In the genomic region with DNA sequence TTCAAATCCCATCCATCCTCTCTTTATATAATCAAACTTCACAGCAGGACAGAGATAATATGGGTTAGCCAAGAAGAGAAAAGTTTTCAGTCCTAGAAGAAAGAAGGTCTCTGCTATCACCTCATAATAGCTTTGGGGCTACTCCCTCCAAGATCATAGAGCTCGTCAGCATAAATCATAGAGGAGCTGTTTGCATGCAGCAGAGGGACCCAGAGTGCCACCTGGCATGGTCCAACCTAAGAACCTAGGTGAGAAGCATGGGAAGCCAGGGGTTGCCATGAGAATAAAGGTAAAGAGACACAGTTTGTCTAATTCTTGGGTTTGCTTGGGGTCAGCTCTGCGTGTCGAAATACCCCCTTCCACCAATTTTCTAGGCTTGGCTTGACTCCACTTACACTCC, we compare ENCODE assay signal across 16 cellular contexts.
DNase-seq lines count a peak whose midpoint lies in the region; ATAC-seq, FAIRE-seq and TF ChIP-seq lines count a peak whose summit lies in the region.
"Had no signal": no experiment of that assay in that cellular context is flagged by ENCODE, and none has a peak within 500 bp of the region (broad histone marks: within the 10 kb centered on the region; RNA-seq: fewer than 3 reads in every experiment).

No MANE protein-coding gene starts in this region.

- BruUV-seq in GM12878 (replicated peaks; lab: Mats Ljungman, UMichigan): no TSS peak

- H3K27ac ChIP-seq in GM12878 (ENCODE audit: control insufficient read depth, insufficient read depth) (no peak overlapping the region), upper lobe of right lung (no peak overlapping the region)
- H3K27ac ChIP-seq: body of pancreas, colonic mucosa had no signal

- H3K27ac Mint-ChIP-seq in activated naive CD4-positive, alpha-beta T cell treated with anti-CD3 and anti-CD28 coated beads for 36 hours: no peak overlapping the region
- no peak overlapping the region for H3K27ac Mint-ChIP-seq in osteocyte (ENCODE audit: unreplicated experiment)
- H3K27ac Mint-ChIP-seq: activated CD4-positive, alpha-beta memory T cell treated with anti-CD3 and anti-CD28 coated beads for 36 hours; activated naive CD8-positive, alpha-beta T cell; activated T-cell treated with anti-CD3 and anti-CD28 coated beads, Interleukin-2, amount 50 U/mL, for 24 hours; naive thymus-derived CD8-positive, alpha-beta T cell had no signal

- no peaks in the 10 kb centered on the region for H3K79me2 ChIP-seq in GM12878 (ENCODE audit: control insufficient read depth, insufficient read depth, low read length)

- ATAC-seq in GM12878: no peak
- peak; percentile 23 for ATAC-seq in upper lobe of right lung
- ATAC-seq: body of pancreas; naive thymus-derived CD8-positive, alpha-beta T cell had no signal

- H2AFZ ChIP-seq in GM12878 (ENCODE audit: control insufficient read depth, low read depth, low read length): no peak overlapping the region

- no peak overlapping the region for H3K4me2 ChIP-seq in GM12878 (ENCODE audit: control insufficient read depth, insufficient read depth)

- TF ChIP-seq POLR2A in GM12878 (IDR thresholded peaks at IDR 0.05; ENCODE audit: low read depth, low read length): no peak

- no peaks in the 10 kb centered on the region for H4K20me1 ChIP-seq in GM12878 (ENCODE audit: control insufficient read depth, insufficient read depth)

- H3K36me3 ChIP-seq in GM12878 (ENCODE audit: control insufficient read depth in 2 of 2, insufficient read depth in 2 of 2, low read length in 1 of 2): no peaks in the 10 kb centered on the region
- no peaks in the 10 kb centered on the region for H3K36me3 ChIP-seq in upper lobe of right lung
- H3K36me3 ChIP-seq: colonic mucosa had no signal

- no peak overlapping the region for H3K4me3 Mint-ChIP-seq in activated naive CD4-positive, alpha-beta T cell treated with anti-CD3 and anti-CD28 coated beads for 36 hours
- H3K4me3 Mint-ChIP-seq in osteocyte (ENCODE audit: unreplicated experiment): no peak overlapping the region
- H3K4me3 Mint-ChIP-seq: activated CD4-positive, alpha-beta memory T cell treated with anti-CD3 and anti-CD28 coated beads for 36 hours; activated naive CD8-positive, alpha-beta T cell; activated T-cell treated with anti-CD3 and anti-CD28 coated beads, Interleukin-2, amount 50 U/mL, for 24 hours; naive thymus-derived CD8-positive, alpha-beta T cell had no signal

- SMC1A ChIA-PET in GM12878 (lab: Charles Lee; ENCODE audit: uncharacterized antibody, unreplicated experiment): interaction anchor here (0.8 to 2.5 kb wide), 6 partner anchors 8 to 112 kb away, joined by 3 to 7 read pairs (median 4); no protein-coding TSS in a partner anchor

- H3K9ac ChIP-seq in GM12878 (ENCODE audit: control insufficient read depth, insufficient read depth, low read length): no peak overlapping the region

- CTCF ChIA-PET in activated naive CD4-positive, alpha-beta T cell treated with anti-CD3 and anti-CD28 coated beads for 36 hours (lab: Charles Lee): no interaction called here
- CTCF ChIA-PET in GM12878 (lab: Yijun Ruan, JAX): interaction anchor here (0.9 to 1.3 kb wide), 3 partner anchors 16 to 111 kb away, joined by 3 to 8 read pairs (median 5); no protein-coding TSS in a partner anchor

- no peak overlapping the region for H3K4me3 ChIP-seq in GM12878
- no peak overlapping the region for H3K4me3 ChIP-seq in upper lobe of right lung
- H3K4me3 ChIP-seq: body of pancreas, colonic mucosa had no signal

- H3K27me3 ChIP-seq in GM12878 (replicated peaks in 1 of 2; ENCODE audit: control insufficient read depth in 2 of 2, insufficient read depth in 2 of 2, low read length in 1 of 2) (no peaks in the 10 kb centered on the region; a peak in 1 of 4 replicates), upper lobe of right lung (no peaks in the 10 kb centered on the region)
- H3K27me3 ChIP-seq: body of pancreas, colonic mucosa had no signal

- TF ChIP-seq EP300 in GM12878 (IDR thresholded peaks at IDR 0.05; ENCODE audit: borderline replicate concordance in 1 of 2, control insufficient read depth in 1 of 2, low read depth in 2 of 2, low read length in 2 of 2): no peak

- peaks cover 26% of the 10 kb centered on the region for H3K4me1 ChIP-seq in GM12878 (ENCODE audit: control insufficient read depth, insufficient read depth, low read length)
- peaks cover 18% of the 10 kb centered on the region for H3K4me1 ChIP-seq in upper lobe of right lung
- H3K4me1 ChIP-seq: colonic mucosa had no signal

- peaks cover 2% of the 10 kb centered on the region for H3K27me3 Mint-ChIP-seq in activated naive CD4-positive, alpha-beta T cell treated with anti-CD3 and anti-CD28 coated beads for 36 hours (ENCODE audit: low read depth)
- H3K27me3 Mint-ChIP-seq in osteocyte (ENCODE audit: unreplicated experiment): peaks cover 2% of the 10 kb centered on the region

- TF ChIP-seq RAD21 in GM12878 (IDR thresholded peaks at IDR 0.05; ENCODE audit: insufficient read depth, low read depth, low read length): peak; percentile 40

- no peaks in the 10 kb centered on the region for H3K36me3 Mint-ChIP-seq in activated naive CD4-positive, alpha-beta T cell treated with anti-CD3 and anti-CD28 coated beads for 36 hours (ENCODE audit: low read depth)
- H3K36me3 Mint-ChIP-seq in osteocyte (ENCODE audit: unreplicated experiment): no peaks in the 10 kb centered on the region
- H3K36me3 Mint-ChIP-seq: activated CD4-positive, alpha-beta memory T cell treated with anti-CD3 and anti-CD28 coated beads for 36 hours; activated naive CD8-positive, alpha-beta T cell; naive thymus-derived CD8-positive, alpha-beta T cell had no signal

- 0 out of 6 replicates have a peak, but pooled peaks of 1 of the 3 experiments have one; percentile 0 for TF ChIP-seq CTCF in GM12878 (IDR thresholded peaks at IDR 0.05 in 2 of 3, conservative IDR thresholded peaks at IDR 0.05 in 1 of 3; ENCODE audit: control insufficient read depth in 2 of 3, extremely low read depth in 1 of 3, insufficient read depth in 1 of 3, low read depth in 3 of 3, low read length in 3 of 3)
- no peak for TF ChIP-seq CTCF in upper lobe of right lung (IDR thresholded peaks at IDR 0.05)
- TF ChIP-seq CTCF in osteocyte (IDR thresholded peaks at IDR 0.05): no peak

- POLR2A ChIA-PET in GM12878 (lab: Charles Lee): no interaction called here

- intact Hi-C loops in activated naive CD4-positive, alpha-beta T cell treated with anti-CD3 and anti-CD28 coated beads for 36 hours (cut with micrococcal nuclease): no loop called here
- intact Hi-C loops in GM12878 (cut with micrococcal nuclease; ENCODE audit: unreplicated experiment) (no loop called here), upper lobe of right lung (cut with DNase I) (no loop called here)

- in situ Hi-C loops in GM12878 (cut with MboI): no loop called here

- 83% methylated on average over 3 of the region's 3 CpGs for WGBS in GM12878 (ENCODE audit: insufficient coverage, insufficient replicate concordance, low lambda C conversion rate, missing lambda C conversion rate)

- H3K9me3 Mint-ChIP-seq in activated naive CD4-positive, alpha-beta T cell treated with anti-CD3 and anti-CD28 coated beads for 36 hours: no peaks in the 10 kb centered on the region
- H3K9me3 Mint-ChIP-seq in osteocyte (ENCODE audit: unreplicated experiment): no peaks in the 10 kb centered on the region
- H3K9me3 Mint-ChIP-seq: activated CD4-positive, alpha-beta memory T cell treated with anti-CD3 and anti-CD28 coated beads for 36 hours; activated T-cell treated with anti-CD3 and anti-CD28 coated beads, Interleukin-2, amount 50 U/mL, for 24 hours; naive thymus-derived CD8-positive, alpha-beta T cell had no signal

- DNase-seq in activated naive CD4-positive, alpha-beta T cell treated with anti-CD3 and anti-CD28 coated beads for 36 hours: peak; percentile 12
- DNase-seq in activated naive CD4-positive, alpha-beta T cell treated with anti-CD3 and anti-CD28 coated beads, Interleukin-2, amount 50 U/mL, for 16 hours: no peak
- DNase-seq in M059J (ENCODE audit: low read depth): peak; percentile 18
- no peak for DNase-seq in GM12878 (ENCODE audit: low read depth, low spot score)
- DNase-seq in upper lobe of right lung: no peak
- no peak for DNase-seq in osteocyte (ENCODE audit: extremely low spot score, unreplicated experiment)
- no peak for DNase-seq in stimulated activated naive CD4-positive, alpha-beta T cell treated with Interleukin-2 at 50 U/mL for 16 hours (lab: John Stamatoyannopoulos, UW)
- DNase-seq: activated CD4-positive, alpha-beta memory T cell treated with anti-CD3 and anti-CD28 coated beads for 36 hours; activated T-cell treated with anti-CD3 and anti-CD28 coated beads, Interleukin-2, amount 50 U/mL, for 24 hours; AML-193; body of pancreas; colonic mucosa; naive thymus-derived CD8-positive, alpha-beta T cell; NCI-H1436; NCI-H526 treated with DMSO at 0.1 percent for 48 hours had no signal

- H3K9me3 ChIP-seq in GM12878 (replicated peaks; ENCODE audit: control insufficient read depth, insufficient read depth, low read length): no peaks in the 10 kb centered on the region; the same call in 2 of the 3 replicates
- H3K9me3 ChIP-seq in upper lobe of right lung: no peaks in the 10 kb centered on the region
- H3K9me3 ChIP-seq: body of pancreas, colonic mucosa had no signal

- no peak for FAIRE-seq in GM12878 (lab: Jason Lieb, UNC)

- RAD21 ChIA-PET in GM12878 (lab: Charles Lee; ENCODE audit: unreplicated experiment): interaction anchor here (0.6 to 1.5 kb wide), 3 partner anchors 111 to 1005 kb away, joined by 3 to 5 read pairs (median 5); no protein-coding TSS in a partner anchor

- no peaks in the 10 kb centered on the region for H3K4me1 Mint-ChIP-seq in activated naive CD4-positive, alpha-beta T cell treated with anti-CD3 and anti-CD28 coated beads for 36 hours (ENCODE audit: low read depth)
- H3K4me1 Mint-ChIP-seq in osteocyte (ENCODE audit: unreplicated experiment): peaks cover 19% of the 10 kb centered on the region
- H3K4me1 Mint-ChIP-seq: naive thymus-derived CD8-positive, alpha-beta T cell had no signal

TF ChIP-seq in GM12878, 131 proteins besides CTCF, POLR2A, EP300 and RAD21 (continues in another document):
- TF ChIP-seq, protein P1, sequence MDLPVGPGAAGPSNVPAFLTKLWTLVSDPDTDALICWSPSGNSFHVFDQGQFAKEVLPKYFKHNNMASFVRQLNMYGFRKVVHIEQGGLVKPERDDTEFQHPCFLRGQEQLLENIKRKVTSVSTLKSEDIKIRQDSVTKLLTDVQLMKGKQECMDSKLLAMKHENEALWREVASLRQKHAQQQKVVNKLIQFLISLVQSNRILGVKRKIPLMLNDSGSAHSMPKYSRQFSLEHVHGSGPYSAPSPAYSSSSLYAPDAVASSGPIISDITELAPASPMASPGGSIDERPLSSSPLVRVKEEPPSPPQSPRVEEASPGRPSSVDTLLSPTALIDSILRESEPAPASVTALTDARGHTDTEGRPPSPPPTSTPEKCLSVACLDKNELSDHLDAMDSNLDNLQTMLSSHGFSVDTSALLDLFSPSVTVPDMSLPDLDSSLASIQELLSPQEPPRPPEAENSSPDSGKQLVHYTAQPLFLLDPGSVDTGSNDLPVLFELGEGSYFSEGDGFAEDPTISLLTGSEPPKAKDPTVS (IDR thresholded peaks at IDR 0.05; ENCODE audit: low read depth, low read length): no peak

Comparison
In these comparisons a context has a peak if more than half of its experiments do, and no peak if none do; other contexts are left out.
1. DNase-seq: peak in activated naive CD4-positive, alpha-beta T cell treated with anti-CD3 and anti-CD28 coated beads for 36 hours (single experiment) and M059J (single experiment); none in activated naive CD4-positive, alpha-beta T cell treated with anti-CD3 and anti-CD28 coated beads, Interleukin-2, amount 50 U/mL, for 16 hours (single experiment), GM12878 (single experiment), upper lobe of right lung (single experiment), osteocyte (single experiment) and stimulated activated naive CD4-positive, alpha-beta T cell treated with Interleukin-2 at 50 U/mL for 16 hours (single experiment).